ENCODE assay signal across 8 cellular contexts in genomic region chr14:105087963-105088811, GRCh38. TPM values are rescaled to one million over a fixed set of nuclear protein-coding genes. Genes with fewer than 3 reads are reported as not detected.
A peak's percentile ranks its signal among the peaks of the same experiment; 100 is the strongest.
DNase-seq lines count a peak whose midpoint lies in the region; ATAC-seq and TF ChIP-seq lines count a peak whose summit lies in the region.

No MANE protein-coding gene starts in this region.

- no peaks in the 10 kb centered on the region for H3K9me3 ChIP-seq in Peyer's patch
- no peaks in the 10 kb centered on the region for H3K9me3 ChIP-seq in Karpas-422 (ENCODE audit: low read length)

- DNase-seq in GM06990 (ENCODE audit: extremely low read depth, insufficient read length) = no peak
- peak; percentile 15 to 55 (median 52) for DNase-seq in Peyer's patch
- DNase-seq in epithelial cell of prostate (ENCODE audit: low read depth, low spot score) = no peak
- DNase-seq in neural crest cell (ENCODE audit: low read depth, low spot score) = peak; percentile 50
- no peak for DNase-seq in Karpas-422
- DNase-seq in stimulated activated CD4-positive, alpha-beta T cell treated with anti-CD3 and anti-CD28 coated beads, Interleukin-4, amount 100 ng/mL, for 24 hours = no peak
- DNase-seq in stimulated activated CD4-positive, alpha-beta T cell treated with anti-CD3 and anti-CD28 coated beads, Interleukin-4, amount 100 ng/mL, for 1 hour = no peak

- H3K27me3 ChIP-seq in GM06990 (replicated peaks; ENCODE audit: control insufficient read depth, insufficient read depth, low read length) = no peaks in the 10 kb centered on the region
- no peaks in the 10 kb centered on the region for H3K27me3 ChIP-seq in Peyer's patch
- H3K27me3 ChIP-seq in Karpas-422 (ENCODE audit: low read length) = no peaks in the 10 kb centered on the region

- no peaks in the 10 kb centered on the region for H3K9me3 Mint-ChIP-seq in neural crest cell

- H3K9me2 ChIP-seq in Karpas-422 (replicated peaks; ENCODE audit: insufficient read depth, low read length) = no peaks in the 10 kb centered on the region

- no peak for ATAC-seq in HG02798 (IDR thresholded peaks at IDR 0.05; ENCODE audit: poor library complexity, unreplicated experiment)

- H3K4me2 ChIP-seq in Karpas-422 (ENCODE audit: low read depth, low read length, poor library complexity, severe bottlenecking) = no peak overlapping the region

- no peaks in the 10 kb centered on the region for H3K79me2 ChIP-seq in Karpas-422 (ENCODE audit: low read length)

- H3K36me3 ChIP-seq in GM06990 (ENCODE audit: control insufficient read depth, insufficient read depth, low read length) (no peaks in the 10 kb centered on the region), Peyer's patch (no peaks in the 10 kb centered on the region), Karpas-422 (ENCODE audit: insufficient read depth, low read length) (no peaks in the 10 kb centered on the region)

- H3K4me1 ChIP-seq in Peyer's patch (peaks cover 0 to 55% (median 10%) of the 10 kb centered on the region in 4 donors), Karpas-422 (ENCODE audit: low read length) (no peaks in the 10 kb centered on the region)

- no peaks in the 10 kb centered on the region for H3K36me3 Mint-ChIP-seq in neural crest cell (ENCODE audit: low read depth)

- H3K4me1 Mint-ChIP-seq in neural crest cell = peaks cover 11% of the 10 kb centered on the region

- H3K27ac Mint-ChIP-seq in neural crest cell (ENCODE audit: unreplicated experiment) = no peak overlapping the region

- peaks cover 27% of the 10 kb centered on the region for H3K27me3 Mint-ChIP-seq in neural crest cell (ENCODE audit: low read depth)

- no peak overlapping the region for H3K9ac ChIP-seq in Karpas-422 (ENCODE audit: low read length)

- H3K4me3 ChIP-seq in GM06990 (replicated peaks; ENCODE audit: low read depth, low read length) (0 out of 2 replicates have a peak overlapping the region, but pooled peaks have one; percentile 3), Peyer's patch (peak overlapping the region; percentile 30 to 60 (median 52)), Karpas-422 (ENCODE audit: low read length) (no peak overlapping the region)

- peak overlapping the region; percentile 79 for H3K4me3 Mint-ChIP-seq in neural crest cell

- no peak overlapping the region for H2AFZ ChIP-seq in Karpas-422 (ENCODE audit: low read length)

- H3K27ac ChIP-seq in Peyer's patch (peak overlapping the region in 3 of 4 donors; percentile 55 to 78 (median 74)), epithelial cell of prostate (peak overlapping the region; percentile 52), Karpas-422 (ENCODE audit: low read length) (no peak overlapping the region)

- H4K20me1 ChIP-seq in Karpas-422 (ENCODE audit: insufficient read depth, low read depth, low read length) = peaks cover 26% of the 10 kb centered on the region; the same call in 1 of the 2 replicates

- TF ChIP-seq CTCF in GM06990 (IDR thresholded peaks at IDR 0.05; ENCODE audit: insufficient read depth, low read length, poor library complexity, severe bottlenecking) = no peak
- no peak for TF ChIP-seq CTCF in Peyer's patch (IDR thresholded peaks at IDR 0.05)
- no peak for TF ChIP-seq CTCF in neural crest cell (conservative IDR thresholded peaks at IDR 0.05)

- TF ChIP-seq POLR2A in Peyer's patch (IDR thresholded peaks at IDR 0.05) = no peak

RNA-seq across cellular contexts. Expression of gene GPR132, which starts 23.0 kb away (rescaled TPM):
- total RNA-seq in Peyer's patch (10 to 100 TPM in 1 of 4 donors, 1 to 10 TPM in 3; 1.5 to 29.7 (median 4.2) TPM), neural crest cell (not detected in 2 replicates)
- total RNA-seq in Karpas-422 (2014; rRNA removed; shearing (Covaris generic); ENCODE audit: low replicate concordance) = not detected in 2 replicates

Comparison
In these comparisons a context has a peak if more than half of its experiments do, and no peak if none do; other contexts are left out.
1. DNase-seq: peak in Peyer's patch (3 of 3) and neural crest cell (single experiment); none in GM06990 (single experiment), epithelial cell of prostate (single experiment), Karpas-422 (single experiment), stimulated activated CD4-positive, alpha-beta T cell treated with anti-CD3 and anti-CD28 coated beads, Interleukin-4, amount 100 ng/mL, for 24 hours (single experiment) and stimulated activated CD4-positive, alpha-beta T cell treated with anti-CD3 and anti-CD28 coated beads, Interleukin-4, amount 100 ng/mL, for 1 hour (single experiment).